Comparison of ENCODE assay signal across 23 cellular contexts in the genomic region with DNA sequence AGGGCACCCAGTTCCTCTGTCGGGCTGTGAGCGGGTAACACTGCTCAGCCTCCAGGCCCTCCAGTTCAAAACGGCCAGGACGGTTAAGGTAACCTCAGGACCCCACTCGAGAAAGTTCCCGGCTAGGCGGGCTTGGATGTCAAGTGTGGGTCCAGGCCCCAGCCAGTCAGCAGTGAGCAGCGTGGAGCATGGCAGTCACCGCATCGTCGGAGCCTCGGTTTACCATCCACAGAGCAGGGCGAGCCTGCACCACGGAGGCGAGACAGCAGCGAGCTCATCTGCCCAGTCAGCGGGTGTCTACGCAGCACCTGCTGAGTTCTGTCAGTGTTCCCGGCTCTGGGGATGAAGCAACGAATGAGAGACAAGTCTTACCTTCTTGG.
"Had no signal": no experiment of that assay in that cellular context is flagged by ENCODE, and none has a peak within 500 bp of the region (broad histone marks: within the 10 kb centered on the region; RNA-seq: fewer than 3 reads in every experiment).

No MANE protein-coding gene starts in this region.

- H3K4me1 ChIP-seq: colonic mucosa, esophagus muscularis mucosa, gastrocnemius medialis, gastroesophageal sphincter, heart left ventricle, heart right ventricle had no signal

- H3K36me3 ChIP-seq: colonic mucosa had no signal

- H3K27ac ChIP-seq: colonic mucosa, coronary artery, dorsolateral prefrontal cortex, epithelial cell of prostate, esophagus muscularis mucosa, esophagus squamous epithelium, foreskin keratinocyte, gastrocnemius medialis, gastroesophageal sphincter, heart left ventricle, heart right ventricle had no signal

- H3K9me3 ChIP-seq: colonic mucosa, esophagus muscularis mucosa, esophagus squamous epithelium, gastrocnemius medialis, gastroesophageal sphincter, heart left ventricle, heart right ventricle had no signal

- H3K4me3 ChIP-seq: colonic mucosa, coronary artery, dorsolateral prefrontal cortex, esophagus muscularis mucosa, esophagus squamous epithelium, gastrocnemius medialis, gastroesophageal sphincter, heart left ventricle, heart right ventricle had no signal

- H3K27me3 ChIP-seq: colonic mucosa, dorsolateral prefrontal cortex, esophagus muscularis mucosa, esophagus squamous epithelium, foreskin keratinocyte, gastrocnemius medialis, gastroesophageal sphincter had no signal

- DNase-seq: colonic mucosa; cortex of kidney; dermis blood vessel endothelial cell; dorsolateral prefrontal cortex; effector CD4-positive, alpha-beta T cell; effector CD8-positive, alpha-beta T cell; effector memory CD4-positive, alpha-beta T cell; effector memory CD8-positive, alpha-beta T cell; endodermal cell; erythroblast; esophagus squamous epithelium; foreskin fibroblast; foreskin keratinocyte; foreskin melanocyte; gastrocnemius medialis; glutamatergic neuron; head of caudate nucleus; heart left ventricle; heart right ventricle had no signal
